In genomic region chr2:36356990-36357505, GRCh38 we compare ENCODE assay signal across 8 cellular contexts. TPM values are rescaled to one million over a fixed set of nuclear protein-coding genes. Genes with fewer than 3 reads are reported as not detected.
DNase-seq lines count a peak whose midpoint lies in the region; ATAC-seq and TF ChIP-seq lines count a peak whose summit lies in the region.

No MANE protein-coding gene starts in this region.

- no peaks in the 10 kb centered on the region for H3K4me1 ChIP-seq in BE2C
- no peaks in the 10 kb centered on the region for H3K4me1 ChIP-seq in prostate gland (replicated peaks)

- H3K9me3 ChIP-seq in BE2C (no peaks in the 10 kb centered on the region), prostate gland (no peaks in the 10 kb centered on the region)

- H3K27me3 ChIP-seq in BE2C = peaks cover 62% of the 10 kb centered on the region
- H3K27me3 ChIP-seq in prostate gland (replicated peaks; ENCODE audit: insufficient read depth) = no peaks in the 10 kb centered on the region

- H3K4me3 ChIP-seq in BE2C (ENCODE audit: low read depth, low read length) = peak overlapping the region; percentile 26; the same call in 1 of the 2 replicates
- peak overlapping the region; percentile 80 to 83 for H3K4me3 ChIP-seq in prostate gland

- peak; percentile 24 for ATAC-seq in HG03460 (IDR thresholded peaks at IDR 0.05; ENCODE audit: unreplicated experiment)

- under 1% methylated on average over 31 of the region's 31 CpGs for WGBS in prostate gland

- H3K36me3 ChIP-seq in BE2C = no peaks in the 10 kb centered on the region
- H3K36me3 ChIP-seq in prostate gland = no peaks in the 10 kb centered on the region

- intact Hi-C loops in prostate gland (cut with DNase I) = loop anchor here (5.0 kb wide), 2 partner anchors 105 to 150 kb away; no protein-coding TSS in a partner anchor

- DNase-seq in BE2C (no peak), glomerular visceral epithelial cell (ENCODE audit: extremely low spot score) (peak; percentile 55), prostate gland (ENCODE audit: low spot score) (no peak), NCI-H2196 (lab: John Stamatoyannopoulos, UW; ENCODE audit: unreplicated experiment) (no peak)
- peak; percentile 65 for DNase-seq in activated CD8-positive, alpha-beta memory T cell treated with anti-CD3 and anti-CD28 coated beads, Interleukin-2, amount 50 U/mL, for 48 hours
- DNase-seq in effector CD4-positive, alpha-beta T cell = no peak

- TF ChIP-seq CTCF in BE2C (IDR thresholded peaks at IDR 0.05; ENCODE audit: low read depth, low read length) (no peak), prostate gland (IDR thresholded peaks at IDR 0.05) (no peak)

- TF ChIP-seq POLR2A in GM19099 (IDR thresholded peaks at IDR 0.05; ENCODE audit: extremely low read depth, insufficient read length, low read depth) (peak; percentile 19), prostate gland (IDR thresholded peaks at IDR 0.05) (no peak)

- H3K27ac ChIP-seq in prostate gland = peak overlapping the region; percentile 79 to 89

RNA-seq across cellular contexts. Expression of gene CRIM1, which starts 1.5 kb away (rescaled TPM):
- polyA plus RNA-seq in BE2C (2012; ENCODE audit: insufficient read depth, insufficient read length, low read depth) = not detected
- 100 to 1,000 TPM in 1 of 2 donors, 10 to 100 TPM in 1; 55.2 to 101 TPM for total RNA-seq in prostate gland

Comparison
In these comparisons a context has a peak if more than half of its experiments do, and no peak if none do; other contexts are left out.
1. DNase-seq: peak in activated CD8-positive, alpha-beta memory T cell treated with anti-CD3 and anti-CD28 coated beads, Interleukin-2, amount 50 U/mL, for 48 hours (single experiment) and glomerular visceral epithelial cell (single experiment); none in BE2C (single experiment), prostate gland (single experiment), effector CD4-positive, alpha-beta T cell (single experiment) and NCI-H2196 (single experiment).